ENCODE assay signal across 1 cellular context in genomic region chr10:102119417-102120141, GRCh38.
TF ChIP-seq lines count a peak whose summit lies in the region.

No MANE protein-coding gene starts in this region.

TF ChIP-seq in HEK293, 187 proteins besides CTCF, POLR2A, EP300 and RAD21 (continued from another document):
- TF ChIP-seq ZNF596 (tag by site-specific recombination; IDR thresholded peaks at IDR 0.05) = no peak
- no peak for TF ChIP-seq ZSCAN23 (tag by site-specific recombination; IDR thresholded peaks at IDR 0.05)
- no peak for TF ChIP-seq ZNF184 (tag by site-specific recombination; IDR thresholded peaks at IDR 0.05)
- no peak for TF ChIP-seq ZNF37A (tag by site-specific recombination; IDR thresholded peaks at IDR 0.05)
- no peak for TF ChIP-seq ZFP3 (tag by site-specific recombination; IDR thresholded peaks at IDR 0.05; ENCODE audit: low read depth)
- TF ChIP-seq ZNF654 (tag by site-specific recombination; IDR thresholded peaks at IDR 0.05; ENCODE audit: low read depth) = no peak
- no peak for TF ChIP-seq IKZF3 (tag by site-specific recombination; IDR thresholded peaks at IDR 0.05)
- no peak for TF ChIP-seq ZNF112 (tag by site-specific recombination; IDR thresholded peaks at IDR 0.05)
- no peak for TF ChIP-seq BCL6B (tag by site-specific recombination; IDR thresholded peaks at IDR 0.05)
- TF ChIP-seq KLF8 (tag by site-specific recombination; IDR thresholded peaks at IDR 0.05) = peak; percentile 53; the same call in 1 of the 2 replicates
- no peak for TF ChIP-seq ZNF530 (tag by site-specific recombination; IDR thresholded peaks at IDR 0.05; ENCODE audit: low read depth)
- TF ChIP-seq ZNF211 (tag by site-specific recombination; IDR thresholded peaks at IDR 0.05; ENCODE audit: low read depth) = no peak
- no peak for TF ChIP-seq HOXC10 (CRISPR knock-in tag; IDR thresholded peaks at IDR 0.05)
- TF ChIP-seq ZNF670 (tag by site-specific recombination; IDR thresholded peaks at IDR 0.05; ENCODE audit: low read depth) = no peak
- no peak for TF ChIP-seq ZBTB48 (tag by site-specific recombination; IDR thresholded peaks at IDR 0.05)
